Comparison of ENCODE assay signal across 1 cellular context in genomic region chr3:43770426-43771103, GRCh38.
TF ChIP-seq lines count a peak whose summit lies in the region.

No MANE protein-coding gene starts in this region.

TF ChIP-seq in K562, 482 proteins besides CTCF, POLR2A, EP300 and RAD21 (continued from another document and continues in another):
- TF ChIP-seq ZBTB9 (CRISPR knock-in tag; IDR thresholded peaks at IDR 0.05) (peak; percentile 98), ZNF511 (CRISPR knock-in tag; IDR thresholded peaks at IDR 0.05) (peak; percentile 70; the same call in 1 of the 2 replicates), ZNF143 (CRISPR knock-in tag; IDR thresholded peaks at IDR 0.05) (0 out of 2 replicates have a peak, but pooled peaks have one; percentile 4), HIVEP1 (CRISPR knock-in tag; IDR thresholded peaks at IDR 0.05) (0 out of 2 replicates have a peak, but pooled peaks have one; percentile 65), ESRRB (CRISPR knock-in tag; IDR thresholded peaks at IDR 0.05; ENCODE audit: borderline replicate concordance) (no peak), ZNF695 (CRISPR knock-in tag; IDR thresholded peaks at IDR 0.05) (no peak), NR4A1 (CRISPR knock-in tag; IDR thresholded peaks at IDR 0.05) (peak; percentile 66; the same call in 1 of the 2 replicates), NR4A1 (tag; IDR thresholded peaks at IDR 0.05) (peak; percentile 45), TEAD2 (tag; IDR thresholded peaks at IDR 0.05) (no peak), FOXA3 (CRISPR knock-in tag; conservative IDR thresholded peaks at IDR 0.05 in 1 of 2, IDR thresholded peaks at IDR 0.05 in 1 of 2) (no peak), ZNF12 (CRISPR knock-in tag; IDR thresholded peaks at IDR 0.05) (no peak), ZNF354B (CRISPR knock-in tag; IDR thresholded peaks at IDR 0.05) (no peak), MBD1 (CRISPR knock-in tag; IDR thresholded peaks at IDR 0.05) (no peak), RFX7 (CRISPR knock-in tag; IDR thresholded peaks at IDR 0.05) (no peak), TRIM24 (IDR thresholded peaks at IDR 0.05) (peak in 1 of 2 experiments; percentile 59; a peak in 2 of 4 replicates), MBD2 (IDR thresholded peaks at IDR 0.05; ENCODE audit: borderline replicate concordance, low read depth) (peak; percentile 82), FOXJ2 (tag; IDR thresholded peaks at IDR 0.05) (peak; percentile 54; the same call in 1 of the 2 replicates), ZNF318 (IDR thresholded peaks at IDR 0.05; ENCODE audit: borderline replicate concordance in 1 of 2, low read depth in 1 of 2) (peak in 1 of 2 experiments; percentile 70; a peak in 1 of 4 replicates), NCOR1 (IDR thresholded peaks at IDR 0.05) (peak; percentile 87), ETV1 (tag; conservative IDR thresholded peaks at IDR 0.05; ENCODE audit: low read depth) (0 out of 2 replicates have a peak, but pooled peaks have one; percentile 25), ZNF224 (CRISPR knock-in tag; IDR thresholded peaks at IDR 0.05) (no peak), ZBTB34 (CRISPR knock-in tag; IDR thresholded peaks at IDR 0.05) (0 out of 2 replicates have a peak, but pooled peaks have one; percentile 34), ZBTB1 (CRISPR knock-in tag; IDR thresholded peaks at IDR 0.05; ENCODE audit: borderline replicate concordance, low read depth) (no peak), ZNF239 (CRISPR knock-in tag; IDR thresholded peaks at IDR 0.05) (peak; percentile 41; the same call in 1 of the 2 replicates), ZNF395 (CRISPR knock-in tag; IDR thresholded peaks at IDR 0.05) (peak; percentile 63; the same call in 1 of the 2 replicates), ZNF639 (CRISPR knock-in tag; conservative IDR thresholded peaks at IDR 0.05 in 1 of 2, IDR thresholded peaks at IDR 0.05 in 1 of 2) (peak in 1 of 2 experiments; percentile 76; a peak in 2 of 4 replicates), KDM1A (IDR thresholded peaks at IDR 0.05) (peak; percentile 51 to 74), HES1 (IDR thresholded peaks at IDR 0.05; ENCODE audit: low read depth) (0 out of 2 replicates have a peak, but pooled peaks have one; percentile 34), DMBX1 (CRISPR knock-in tag; IDR thresholded peaks at IDR 0.05; ENCODE audit: borderline replicate concordance) (peak; percentile 13; the same call in 1 of the 2 replicates), ARID3B (CRISPR knock-in tag; IDR thresholded peaks at IDR 0.05; ENCODE audit: borderline replicate concordance) (no peak), MXD1 (CRISPR knock-in tag; IDR thresholded peaks at IDR 0.05; ENCODE audit: borderline replicate concordance, poor library complexity, severe bottlenecking) (no peak), ZBTB12 (CRISPR knock-in tag; IDR thresholded peaks at IDR 0.05) (peak; percentile 29; the same call in 1 of the 2 replicates), ZNF507 (tag; conservative IDR thresholded peaks at IDR 0.05) (no peak), ZNF253 (CRISPR knock-in tag; conservative IDR thresholded peaks at IDR 0.05) (no peak)
